ENCODE assay signal across 15 cellular contexts in genomic region chr2:181140414-181140813, GRCh38.
A peak's percentile ranks its signal among the peaks of the same experiment; 100 is the strongest.
DNase-seq lines count a peak whose midpoint lies in the region; ATAC-seq and TF ChIP-seq lines count a peak whose summit lies in the region.
"Had no signal": no experiment of that assay in that cellular context is flagged by ENCODE, and none has a peak within 500 bp of the region (broad histone marks: within the 10 kb centered on the region; RNA-seq: fewer than 3 reads in every experiment).

No MANE protein-coding gene starts in this region.

- peaks cover 84% of the 10 kb centered on the region for H3K4me1 Mint-ChIP-seq in activated naive CD4-positive, alpha-beta T cell treated with anti-CD3 and anti-CD28 coated beads, Interleukin-2, amount 50 U/mL, for 24 hours

- intact Hi-C loops in spleen (cut with DNase I; ENCODE audit: low total_unique reads) = no loop called here
- intact Hi-C loops in esophagus muscularis mucosa (cut with DNase I) = no loop called here

- no peaks in the 10 kb centered on the region for H3K27me3 ChIP-seq in spleen (replicated peaks in 1 of 7)
- H3K27me3 ChIP-seq in esophagus muscularis mucosa = no peaks in the 10 kb centered on the region
- H3K27me3 ChIP-seq: tibial nerve had no signal

- no peak for TF ChIP-seq POLR2A in spleen (IDR thresholded peaks at IDR 0.05)
- no peak for TF ChIP-seq POLR2A in esophagus muscularis mucosa (IDR thresholded peaks at IDR 0.05; ENCODE audit: low read depth)

- TF ChIP-seq CTCF in astrocyte of the spinal cord (IDR thresholded peaks at IDR 0.05; ENCODE audit: low read depth, low read length) (no peak), spleen (IDR thresholded peaks at IDR 0.05 in 8 of 11, conservative IDR thresholded peaks at IDR 0.05 in 3 of 11) (no peak), esophagus muscularis mucosa (IDR thresholded peaks at IDR 0.05) (no peak)

- H3K4me3 ChIP-seq in astrocyte of the spinal cord (ENCODE audit: low read depth, low read length) (no peak overlapping the region), spleen (no peak overlapping the region), esophagus muscularis mucosa (no peak overlapping the region)
- H3K4me3 ChIP-seq: GM23338, tibial nerve had no signal

- no peaks in the 10 kb centered on the region for H3K36me3 ChIP-seq in spleen
- H3K36me3 ChIP-seq in esophagus muscularis mucosa = no peaks in the 10 kb centered on the region
- H3K36me3 ChIP-seq: tibial nerve had no signal

- H3K9me3 Mint-ChIP-seq in activated naive CD4-positive, alpha-beta T cell treated with anti-CD3 and anti-CD28 coated beads, Interleukin-2, amount 50 U/mL, for 24 hours = peaks cover 6% of the 10 kb centered on the region

- peak overlapping the region; percentile 82 for H3K4me3 Mint-ChIP-seq in activated naive CD4-positive, alpha-beta T cell treated with anti-CD3 and anti-CD28 coated beads, Interleukin-2, amount 50 U/mL, for 24 hours
- H3K4me3 Mint-ChIP-seq: GM23338 had no signal

- H3K4me1 ChIP-seq in spleen = peaks cover 0 to 44% (median 8%) of the 10 kb centered on the region in 6 donors
- H3K4me1 ChIP-seq in esophagus muscularis mucosa = peaks cover 0 to 9% (median 7%) of the 10 kb centered on the region in 4 donors
- H3K4me1 ChIP-seq: tibial nerve had no signal

- H3K27ac ChIP-seq in spleen (peak overlapping the region in 5 of 8 donors; percentile 2 to 65 (median 55)), esophagus muscularis mucosa (replicated peaks in 1 of 4) (no peak overlapping the region)
- H3K27ac ChIP-seq: tibial nerve had no signal

- H3K27me3 Mint-ChIP-seq in activated naive CD4-positive, alpha-beta T cell treated with anti-CD3 and anti-CD28 coated beads, Interleukin-2, amount 50 U/mL, for 24 hours = no peaks in the 10 kb centered on the region

- H3K9me3 ChIP-seq in spleen (peaks cover 0 to 8% (median 3%) of the 10 kb centered on the region in 8 donors), esophagus muscularis mucosa (no peaks in the 10 kb centered on the region)
- H3K9me3 ChIP-seq: tibial nerve had no signal

- WGBS in spleen, 5 donors = 28 to 63% (median 42%) methylated on average over 1 of the region's 1 CpG
- 53% methylated on average over 1 of the region's 1 CpG for WGBS in esophagus muscularis mucosa

- in situ Hi-C loops in astrocyte of the spinal cord (cut with HindIII; ENCODE audit: low sequenced_read_pairs) = no loop called here

- no peak for DNase-seq in activated naive CD4-positive, alpha-beta T cell treated with Interleukin-2 at 50 U/mL for 16 hours
- DNase-seq in NCI-H1105 (lab: John Stamatoyannopoulos, UW) = peak; percentile 75
- DNase-seq in astrocyte of the spinal cord (ENCODE audit: low read depth, low spot score) = peak; percentile 20
- DNase-seq in spleen = no peak
- DNase-seq in esophagus muscularis mucosa (ENCODE audit: extremely low spot score) = no peak
- DNase-seq in RKO (ENCODE audit: low spot score) = no peak
- DNase-seq: activated CD4-positive, alpha-beta T cell treated with anti-CD3 and anti-CD28 coated beads for 1 hour; aorta; C1 segment of cervical spinal cord; retina; SHP77 treated with DMSO at 0.1 percent for 48 hours had no signal

- no peak for TF ChIP-seq EP300 in esophagus muscularis mucosa (IDR thresholded peaks at IDR 0.05)

- ATAC-seq in GM21381 (IDR thresholded peaks at IDR 0.05; ENCODE audit: unreplicated experiment) = no peak
- ATAC-seq: GM23338 had no signal

- peaks cover 10% of the 10 kb centered on the region for H3K36me3 Mint-ChIP-seq in activated naive CD4-positive, alpha-beta T cell treated with anti-CD3 and anti-CD28 coated beads, Interleukin-2, amount 50 U/mL, for 24 hours

- peak overlapping the region; percentile 97 for H3K27ac Mint-ChIP-seq in activated naive CD4-positive, alpha-beta T cell treated with anti-CD3 and anti-CD28 coated beads, Interleukin-2, amount 50 U/mL, for 24 hours
- H3K27ac Mint-ChIP-seq: GM23338 had no signal

Comparison
In these comparisons a context has a peak if more than half of its experiments do, and no peak if none do; other contexts are left out.
1. DNase-seq: peak in NCI-H1105 (single experiment) and astrocyte of the spinal cord (single experiment); none in activated naive CD4-positive, alpha-beta T cell treated with Interleukin-2 at 50 U/mL for 16 hours (single experiment), spleen (single experiment), esophagus muscularis mucosa (single experiment) and RKO (single experiment).
2. H3K27ac ChIP-seq: peak in spleen (5 of 8); none in esophagus muscularis mucosa (0 of 4).